In genomic region chr7:71558806-71559205, GRCh38 we compare ENCODE assay signal across 22 cellular contexts.
DNase-seq lines count a peak whose midpoint lies in the region; ATAC-seq and TF ChIP-seq lines count a peak whose summit lies in the region.
"Had no signal": no experiment of that assay in that cellular context is flagged by ENCODE, and none has a peak within 500 bp of the region (broad histone marks: within the 10 kb centered on the region; RNA-seq: fewer than 3 reads in every experiment).

No MANE protein-coding gene starts in this region.

- H3K36me3 Mint-ChIP-seq in neural crest cell (ENCODE audit: low read depth): no peaks in the 10 kb centered on the region
- H3K36me3 Mint-ChIP-seq: CD8-positive, alpha-beta T cell had no signal

- TF ChIP-seq CTCF in neural crest cell (conservative IDR thresholded peaks at IDR 0.05): no peak

- no peaks in the 10 kb centered on the region for H3K36me3 ChIP-seq in ectodermal cell (ENCODE audit: control insufficient read depth, insufficient read depth, low read length)
- H3K36me3 ChIP-seq: SJCRH30 had no signal

- no peak for ATAC-seq in GM21737 (IDR thresholded peaks at IDR 0.05; ENCODE audit: unreplicated experiment)
- ATAC-seq in SK-N-SH treated with all-trans-retinoic acid at 6 μM for 48 hours: no peak
- ATAC-seq: A549; CD8-positive, alpha-beta T cell; Right ventricle myocardium inferior had no signal

- peaks cover 22% of the 10 kb centered on the region for H3K4me1 Mint-ChIP-seq in neural crest cell
- H3K4me1 Mint-ChIP-seq: B cell had no signal

- WGBS in ectodermal cell, 2 experiments: 48 to 59% methylated on average over 3 of the region's 3 CpGs

- no peaks in the 10 kb centered on the region for H3K9me3 ChIP-seq in ectodermal cell (ENCODE audit: control insufficient read depth, low read length)
- H3K9me3 ChIP-seq: A549, Caco-2, SJCRH30 had no signal

- H3K27me3 ChIP-seq in ectodermal cell (ENCODE audit: control insufficient read depth, insufficient read depth, low read length, poor library complexity, severe bottlenecking): no peaks in the 10 kb centered on the region
- H3K27me3 ChIP-seq: SJCRH30 had no signal

- H3K4me3 ChIP-seq in ectodermal cell (ENCODE audit: insufficient read depth, low read depth, low read length): no peak overlapping the region
- H3K4me3 ChIP-seq: A549, PC-9, SJCRH30 had no signal

- peaks cover 9% of the 10 kb centered on the region for H3K4me1 ChIP-seq in ectodermal cell (ENCODE audit: control insufficient read depth, insufficient read depth, low read length)
- H3K4me1 ChIP-seq: A549, Caco-2, SJCRH30 had no signal

- no peak overlapping the region for H3K4me3 Mint-ChIP-seq in neural crest cell
- H3K4me3 Mint-ChIP-seq: B cell; CD8-positive, alpha-beta T cell had no signal

- H3K27ac Mint-ChIP-seq in neural crest cell (ENCODE audit: unreplicated experiment): peak overlapping the region; percentile 58
- H3K27ac Mint-ChIP-seq: B cell; CD8-positive, alpha-beta T cell had no signal

- peak overlapping the region; percentile 3 for H3K27ac ChIP-seq in ectodermal cell (ENCODE audit: insufficient read depth, low read depth, low read length, poor library complexity, severe bottlenecking)
- H3K27ac ChIP-seq: A549, C4-2B, PC-9, SJCRH30 had no signal

- H3K9me3 Mint-ChIP-seq in neural crest cell: no peaks in the 10 kb centered on the region
- H3K9me3 Mint-ChIP-seq: CD8-positive, alpha-beta T cell had no signal

- peak; percentile 58 for DNase-seq in NCI-H460 (ENCODE audit: extremely low read depth, low read depth)
- DNase-seq in neural crest cell (ENCODE audit: low read depth, low spot score): no peak
- no peak for DNase-seq in NCI-H345 treated with DMSO at 0.1 percent for 48 hours (lab: John Stamatoyannopoulos, UW; ENCODE audit: unreplicated experiment)
- no peak for DNase-seq in NCI-H1694 (lab: John Stamatoyannopoulos, UW)
- DNase-seq: Caco-2; CD8-positive, alpha-beta T cell; KBM-7; MV-4-11; NCI-H1105; NCI-H1436 treated with DMSO at 0.1 percent for 48 hours; NCI-H1930; NCI-H446 treated with DMSO at 0.1 percent for 48 hours; NCI-H526 treated with DMSO at 0.1 percent for 48 hours; PC-9; SJCRH30 had no signal

- H3K27me3 Mint-ChIP-seq in neural crest cell (ENCODE audit: low read depth): no peaks in the 10 kb centered on the region
- H3K27me3 Mint-ChIP-seq: B cell had no signal

TF ChIP-seq in SK-N-SH treated with all-trans-retinoic acid at 6 μM for 48 hours, 23 proteins besides CTCF, POLR2A, EP300 and RAD21:
- TF ChIP-seq TCF4 (CRISPR knock-in tag; IDR thresholded peaks at IDR 0.05; ENCODE audit: borderline replicate concordance) (no peak), ZFP3 (CRISPR knock-in tag; IDR thresholded peaks at IDR 0.05) (no peak), ISL1 (CRISPR knock-in tag; IDR thresholded peaks at IDR 0.05) (no peak), OSR1 (CRISPR knock-in tag; IDR thresholded peaks at IDR 0.05) (no peak), BACH2 (CRISPR knock-in tag; IDR thresholded peaks at IDR 0.05; ENCODE audit: borderline replicate concordance) (no peak), ARNTL (CRISPR knock-in tag; IDR thresholded peaks at IDR 0.05; ENCODE audit: borderline replicate concordance, low read depth) (no peak), ESRRG (CRISPR knock-in tag; IDR thresholded peaks at IDR 0.05) (no peak), RARB (CRISPR knock-in tag; IDR thresholded peaks at IDR 0.05) (no peak), TOX (CRISPR knock-in tag; IDR thresholded peaks at IDR 0.05; ENCODE audit: borderline replicate concordance) (no peak)
- TF ChIP-seq, protein P1, sequence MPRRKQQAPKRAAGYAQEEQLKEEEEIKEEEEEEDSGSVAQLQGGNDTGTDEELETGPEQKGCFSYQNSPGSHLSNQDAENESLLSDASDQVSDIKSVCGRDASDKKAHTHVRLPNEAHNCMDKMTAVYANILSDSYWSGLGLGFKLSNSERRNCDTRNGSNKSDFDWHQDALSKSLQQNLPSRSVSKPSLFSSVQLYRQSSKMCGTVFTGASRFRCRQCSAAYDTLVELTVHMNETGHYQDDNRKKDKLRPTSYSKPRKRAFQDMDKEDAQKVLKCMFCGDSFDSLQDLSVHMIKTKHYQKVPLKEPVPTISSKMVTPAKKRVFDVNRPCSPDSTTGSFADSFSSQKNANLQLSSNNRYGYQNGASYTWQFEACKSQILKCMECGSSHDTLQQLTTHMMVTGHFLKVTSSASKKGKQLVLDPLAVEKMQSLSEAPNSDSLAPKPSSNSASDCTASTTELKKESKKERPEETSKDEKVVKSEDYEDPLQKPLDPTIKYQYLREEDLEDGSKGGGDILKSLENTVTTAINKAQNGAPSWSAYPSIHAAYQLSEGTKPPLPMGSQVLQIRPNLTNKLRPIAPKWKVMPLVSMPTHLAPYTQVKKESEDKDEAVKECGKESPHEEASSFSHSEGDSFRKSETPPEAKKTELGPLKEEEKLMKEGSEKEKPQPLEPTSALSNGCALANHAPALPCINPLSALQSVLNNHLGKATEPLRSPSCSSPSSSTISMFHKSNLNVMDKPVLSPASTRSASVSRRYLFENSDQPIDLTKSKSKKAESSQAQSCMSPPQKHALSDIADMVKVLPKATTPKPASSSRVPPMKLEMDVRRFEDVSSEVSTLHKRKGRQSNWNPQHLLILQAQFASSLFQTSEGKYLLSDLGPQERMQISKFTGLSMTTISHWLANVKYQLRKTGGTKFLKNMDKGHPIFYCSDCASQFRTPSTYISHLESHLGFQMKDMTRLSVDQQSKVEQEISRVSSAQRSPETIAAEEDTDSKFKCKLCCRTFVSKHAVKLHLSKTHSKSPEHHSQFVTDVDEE (CRISPR knock-in tag; IDR thresholded peaks at IDR 0.05): no peak
- TF ChIP-seq, protein P2, sequence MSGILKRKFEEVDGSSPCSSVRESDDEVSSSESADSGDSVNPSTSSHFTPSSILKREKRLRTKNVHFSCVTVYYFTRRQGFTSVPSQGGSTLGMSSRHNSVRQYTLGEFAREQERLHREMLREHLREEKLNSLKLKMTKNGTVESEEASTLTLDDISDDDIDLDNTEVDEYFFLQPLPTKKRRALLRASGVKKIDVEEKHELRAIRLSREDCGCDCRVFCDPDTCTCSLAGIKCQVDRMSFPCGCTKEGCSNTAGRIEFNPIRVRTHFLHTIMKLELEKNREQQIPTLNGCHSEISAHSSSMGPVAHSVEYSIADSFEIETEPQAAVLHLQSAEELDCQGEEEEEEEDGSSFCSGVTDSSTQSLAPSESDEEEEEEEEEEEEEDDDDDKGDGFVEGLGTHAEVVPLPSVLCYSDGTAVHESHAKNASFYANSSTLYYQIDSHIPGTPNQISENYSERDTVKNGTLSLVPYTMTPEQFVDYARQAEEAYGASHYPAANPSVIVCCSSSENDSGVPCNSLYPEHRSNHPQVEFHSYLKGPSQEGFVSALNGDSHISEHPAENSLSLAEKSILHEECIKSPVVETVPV (CRISPR knock-in tag; IDR thresholded peaks at IDR 0.05): no peak
